In the genomic region with DNA sequence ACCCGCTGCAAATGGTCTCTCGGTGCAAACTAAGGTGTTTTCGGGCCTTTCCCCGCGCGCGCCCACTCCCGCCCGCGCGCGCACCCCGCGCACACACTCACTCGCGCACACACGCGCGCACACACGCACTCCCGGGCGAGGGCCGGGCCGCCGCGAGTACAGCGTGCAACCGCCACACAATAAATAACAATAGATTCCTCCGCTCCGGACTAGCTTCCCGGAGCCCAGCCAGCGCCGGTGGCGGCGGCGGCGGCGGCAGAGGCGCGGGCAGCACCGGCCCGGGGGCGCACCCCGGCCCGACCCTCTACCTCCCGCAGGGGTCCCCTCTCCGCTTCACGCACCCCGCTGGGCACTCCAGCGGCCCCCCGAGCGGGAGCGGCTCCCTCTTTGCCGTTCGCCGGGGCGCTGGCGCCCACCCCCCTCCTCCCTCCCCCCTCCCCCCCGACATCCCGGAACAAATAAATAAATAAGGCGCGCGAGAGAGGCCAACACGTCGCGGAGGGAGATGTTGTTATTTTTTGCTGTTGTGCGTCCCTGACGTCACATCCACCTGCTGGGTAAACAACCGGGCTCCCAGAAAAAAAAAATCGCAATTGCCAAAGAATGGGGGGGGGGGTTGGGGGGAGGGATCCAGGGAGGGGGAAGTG, we compare ENCODE assay signal across 8 cellular contexts. TPM values are rescaled to one million over a fixed set of nuclear protein-coding genes. Genes with fewer than 3 reads are reported as not detected.
DNase-seq lines count a peak whose midpoint lies in the region; ATAC-seq and TF ChIP-seq lines count a peak whose summit lies in the region.

FOXP1 (minus strand) TSS at position 160 of the 647 bp plus-strand sequence. CDS start 385,347 bp downstream, outside the sequence.

- H3K9me3 ChIP-seq in Karpas-422 (ENCODE audit: low read length) (no peaks in the 10 kb centered on the region), neuronal stem cell (replicated peaks in 1 of 2; ENCODE audit: control insufficient read depth in 2 of 2, insufficient read depth in 1 of 2, low read depth in 1 of 2, low read length in 2 of 2) (no peaks in the 10 kb centered on the region), suprapubic skin (no peaks in the 10 kb centered on the region)

- H3K36me3 Mint-ChIP-seq in activated naive CD4-positive, alpha-beta T cell treated with anti-CD3 and anti-CD28 coated beads, Interleukin-2, amount 50 U/mL, for 72 hours: peaks cover 9 to 39% of the 10 kb centered on the region in 2 donors

- no peaks in the 10 kb centered on the region for H3K9me3 Mint-ChIP-seq in activated naive CD4-positive, alpha-beta T cell treated with anti-CD3 and anti-CD28 coated beads, Interleukin-2, amount 50 U/mL, for 72 hours

- H3K4me1 ChIP-seq in Karpas-422 (ENCODE audit: low read length) (peaks cover 64% of the 10 kb centered on the region), neuronal stem cell (ENCODE audit: control insufficient read depth in 2 of 2, insufficient read depth in 1 of 2, low read depth in 1 of 2, low read length in 2 of 2) (peaks cover 6 to 16% of the 10 kb centered on the region in 2 donors), suprapubic skin (peaks cover 22% of the 10 kb centered on the region)

- no CpG with 5 or more reads among the region's 70 CpGs for WGBS in neuronal stem cell (ENCODE audit: extremely low coverage in 2 of 2, insufficient read length in 2 of 2, insufficient replicate concordance in 1 of 2), 2 donors
- under 1% methylated on average over 66 of the region's 70 CpGs for WGBS in suprapubic skin

- no peak for TF ChIP-seq CTCF in suprapubic skin (IDR thresholded peaks at IDR 0.05)

- peak within 1 kb of the TSS; percentile 94 for H2AK5ac ChIP-seq in neuronal stem cell (ENCODE audit: low read depth, low read length)

- H4K20me1 ChIP-seq in Karpas-422 (ENCODE audit: insufficient read depth, low read depth, low read length): no peaks in the 10 kb centered on the region

- DNase-seq in Karpas-422 (peak; percentile 77), SK-N-DZ (ENCODE audit: low spot score) (peak; percentile 72), glomerular endothelial cell (ENCODE audit: extremely low read depth, low read depth, low spot score) (no peak), neuronal stem cell (ENCODE audit: low spot score) (peak; percentile 89), suprapubic skin (ENCODE audit: low spot score in 2 of 2) (peak; percentile 81 to 85)
- DNase-seq in activated naive CD4-positive, alpha-beta T cell treated with anti-CD3 and anti-CD28 coated beads, Interleukin-2, amount 50 U/mL, for 72 hours (ENCODE audit: low spot score in 2 of 2): peak; percentile 51 to 65

- H3K9me2 ChIP-seq in Karpas-422 (replicated peaks; ENCODE audit: insufficient read depth, low read length): no peaks in the 10 kb centered on the region

- H3K79me1 ChIP-seq in neuronal stem cell (ENCODE audit: low read depth, low read length): peaks cover 15% of the 10 kb centered on the region

- peak within 1 kb of the TSS; percentile 97 for H3K27ac ChIP-seq in Karpas-422 (ENCODE audit: low read length)
- peak within 1 kb of the TSS; percentile 90 for H3K27ac ChIP-seq in neuronal stem cell (replicated peaks; ENCODE audit: low read length)
- H3K27ac ChIP-seq in suprapubic skin: peak within 1 kb of the TSS; percentile 98

- peak within 1 kb of the TSS; percentile 80 for H3K23ac ChIP-seq in neuronal stem cell (ENCODE audit: low read depth, low read length, poor library complexity)

- H3K4me3 ChIP-seq in Karpas-422 (ENCODE audit: low read length) (peak within 1 kb of the TSS; percentile 81), neuronal stem cell (ENCODE audit: low read length in 2 of 2) (peak within 1 kb of the TSS; percentile 76 to 92), suprapubic skin (peak within 1 kb of the TSS; percentile 83)

- peaks cover 40% of the 10 kb centered on the region for H3K79me2 ChIP-seq in Karpas-422 (ENCODE audit: low read length)

- peak within 1 kb of the TSS; percentile 98 for H2BK5ac ChIP-seq in neuronal stem cell (ENCODE audit: low read length)

- TF ChIP-seq POLR2A in suprapubic skin (IDR thresholded peaks at IDR 0.05): peak; percentile 50 to 54

- H4K91ac ChIP-seq in neuronal stem cell (ENCODE audit: low read depth, low read length, poor library complexity): no peak within 1 kb of the TSS

- no peaks in the 10 kb centered on the region for H3K27me3 ChIP-seq in Karpas-422 (ENCODE audit: low read length)
- no peaks in the 10 kb centered on the region for H3K27me3 ChIP-seq in neuronal stem cell (ENCODE audit: control insufficient read depth in 3 of 3, insufficient read depth in 3 of 3, low read depth in 1 of 3, low read length in 3 of 3)
- no peaks in the 10 kb centered on the region for H3K27me3 ChIP-seq in suprapubic skin

- no peak for TF ChIP-seq EP300 in suprapubic skin (IDR thresholded peaks at IDR 0.05)

- no peak within 1 kb of the TSS for H2AFZ ChIP-seq in Karpas-422 (ENCODE audit: low read length)
- H2AFZ ChIP-seq in neuronal stem cell (ENCODE audit: low read length): peak within 1 kb of the TSS; percentile 95

- H3K9ac ChIP-seq in Karpas-422 (ENCODE audit: low read length) (peak within 1 kb of the TSS; percentile 98), neuronal stem cell (ENCODE audit: low read depth, low read length, poor library complexity) (peak within 1 kb of the TSS; percentile 99)

- peak within 1 kb of the TSS; percentile 98 for H2BK15ac ChIP-seq in neuronal stem cell (ENCODE audit: low read length)

- peak; percentile 31 for ATAC-seq in GM18858 (IDR thresholded peaks at IDR 0.05; ENCODE audit: unreplicated experiment)
- ATAC-seq in activated naive CD4-positive, alpha-beta T cell treated with anti-CD3 and anti-CD28 coated beads, Interleukin-2, amount 50 U/mL, for 72 hours: peak; percentile 42 to 57
- ATAC-seq in HG03097 (IDR thresholded peaks at IDR 0.05; ENCODE audit: low FRiP score, unreplicated experiment): no peak

- H2BK12ac ChIP-seq in neuronal stem cell (ENCODE audit: low read length): peak within 1 kb of the TSS; percentile 99

- H3K14ac ChIP-seq in neuronal stem cell (ENCODE audit: low read length): peak within 1 kb of the TSS; percentile 99

- peak within 1 kb of the TSS; percentile 93 for H3K4me2 ChIP-seq in Karpas-422 (ENCODE audit: low read depth, low read length, poor library complexity, severe bottlenecking)
- H3K4me2 ChIP-seq in neuronal stem cell (ENCODE audit: insufficient read depth, low read length, poor library complexity, severe bottlenecking): peak within 1 kb of the TSS; percentile 90

- peak within 1 kb of the TSS; percentile 53 for H3K4ac ChIP-seq in neuronal stem cell (ENCODE audit: low read length)

- H2BK120ac ChIP-seq in neuronal stem cell (ENCODE audit: low read depth, low read length): peak within 1 kb of the TSS; percentile 93

- H3K36me3 ChIP-seq in Karpas-422 (ENCODE audit: insufficient read depth, low read length): no peaks in the 10 kb centered on the region
- no peaks in the 10 kb centered on the region for H3K36me3 ChIP-seq in neuronal stem cell (replicated peaks in 1 of 2; ENCODE audit: control insufficient read depth in 2 of 2, insufficient read depth in 2 of 2, low read length in 2 of 2)
- no peaks in the 10 kb centered on the region for H3K36me3 ChIP-seq in suprapubic skin

- H3K18ac ChIP-seq in neuronal stem cell (ENCODE audit: low read length): peak within 1 kb of the TSS; percentile 100

- peak within 1 kb of the TSS; percentile 98 to 100 for H3K27ac Mint-ChIP-seq in activated naive CD4-positive, alpha-beta T cell treated with anti-CD3 and anti-CD28 coated beads, Interleukin-2, amount 50 U/mL, for 72 hours

- H4K8ac ChIP-seq in neuronal stem cell (ENCODE audit: low read depth, low read length): peak within 1 kb of the TSS; percentile 43

RNA-seq across cellular contexts. Expression of gene FOXP1, which starts in this region (rescaled TPM):
- total RNA-seq in Karpas-422 (2014; rRNA removed; shearing (Covaris generic); ENCODE audit: low replicate concordance): 202 and 334 TPM in 2 replicates
- polyA plus RNA-seq in SK-N-DZ (2014; cell fraction: cytosol; rRNA removed): 5.9 and 6.7 TPM in 2 replicates
- polyA plus RNA-seq in SK-N-DZ (2014; cell fraction: nucleus; rRNA removed): 5.6 and 9.7 TPM in 2 replicates
- 100 to 1,000 TPM; 119 to 199 TPM for total RNA-seq in activated naive CD4-positive, alpha-beta T cell treated with anti-CD3 and anti-CD28 coated beads, Interleukin-2, amount 50 U/mL, for 72 hours
- total RNA-seq in glomerular endothelial cell (32.6 and 54.8 TPM in 2 replicates), suprapubic skin (100 to 1,000 TPM in 1 of 4 donors, 10 to 100 TPM in 3; 49.8 to 157 (median 71.9) TPM)
- polyA plus RNA-seq in neuronal stem cell (2013, experiment 1 of 2): 24.4 TPM
- polyA plus RNA-seq in neuronal stem cell (2013, experiment 2 of 2): 26.0 TPM
